In genomic region chr2:55949613-55950012, GRCh38 we compare ENCODE assay signal across 25 cellular contexts. TPM values are rescaled to one million over a fixed set of nuclear protein-coding genes. Genes with fewer than 3 reads are reported as not detected.
"Had no signal": no experiment of that assay in that cellular context is flagged by ENCODE, and none has a peak within 500 bp of the region (broad histone marks: within the 10 kb centered on the region; RNA-seq: fewer than 3 reads in every experiment).

No MANE protein-coding gene starts in this region.

- H3K36me3 ChIP-seq: ascending aorta, esophagus muscularis mucosa, left ventricle myocardium inferior, stomach, suprapubic skin, tibial artery, upper lobe of right lung had no signal

- H3K4me3 ChIP-seq: ascending aorta, esophagus muscularis mucosa, left ventricle myocardium inferior, lung, mucosa of descending colon, stomach, suprapubic skin, tibial artery, upper lobe of right lung had no signal

- DNase-seq: activated CD4-positive, alpha-beta memory T cell treated with anti-CD3 and anti-CD28 coated beads, Interleukin-2, amount 10 ng/mL, durations not matched to agents 7 days and 5 days; activated CD4-positive, alpha-beta T cell treated with anti-CD3 and anti-CD28 coated beads, Interleukin-2, amount 10 ng/mL, durations not matched to agents 24 days and 14 days; activated CD4-positive, CD25-positive, alpha-beta regulatory T cell treated with anti-CD3 and anti-CD28 coated beads, Interleukin-2, amount 50 U/mL, for 72 hours; activated CD8-positive, alpha-beta memory T cell treated with anti-CD3 and anti-CD28 coated beads, Interleukin-2, amount 50 U/mL, for 48 hours; activated gamma-delta T cell; activated naive CD4-positive, alpha-beta T cell treated with anti-CD3 and anti-CD28 coated beads, Interleukin-2, amount 10 ng/mL, durations not matched to agents 7 days and 5 days; activated naive CD8-positive, alpha-beta T cell treated with anti-CD3 and anti-CD28 coated beads, Interleukin-2, amount 10 ng/mL, durations not matched to agents 7 days and 5 days; activated T-cell treated with anti-CD3 and anti-CD28 coated beads, Interleukin-2, amount 50 U/mL, for 24 hours; caudate nucleus; effector CD4-positive, alpha-beta T cell; left ventricle myocardium inferior; mucosa of descending colon; posterior cingulate gyrus; right cardiac atrium; stimulated activated CD4-positive, alpha-beta T cell treated with anti-CD3 and anti-CD28 coated beads, Interleukin-15, amount 100 ng/mL, for 24 hours; stimulated activated CD4-positive, alpha-beta T cell treated with anti-CD3 and anti-CD28 coated beads, Interleukin-2, amount 100 ng/mL, for 24 hours; stimulated activated naive B cell treated with anti-CD40 and anti-IgM and Interleukin-4, amounts not matched to agents 10 μg/mL and 1 μg/mL and 100 μg/mL, for 72 hours; stomach; tibial artery; upper lobe of right lung had no signal

- H3K4me1 ChIP-seq: esophagus muscularis mucosa, upper lobe of right lung had no signal

- FAIRE-seq: frontal cortex had no signal

- ATAC-seq: mucosa of descending colon; stimulated activated naive B cell treated with anti-CD40 and anti-IgM and Interleukin-4, amounts not matched to agents 10 μg/mL and 1 μg/mL and 100 μg/mL, for 72 hours; upper lobe of right lung had no signal

- H3K9me3 ChIP-seq: ascending aorta, esophagus muscularis mucosa, left ventricle myocardium inferior, mucosa of descending colon, stomach, suprapubic skin, tibial artery, upper lobe of right lung had no signal

- H3K27me3 ChIP-seq: ascending aorta, esophagus muscularis mucosa, stomach, suprapubic skin, tibial artery, upper lobe of right lung had no signal

- H3K27ac ChIP-seq: ascending aorta, esophagus muscularis mucosa, stomach, suprapubic skin, tibial artery, upper lobe of right lung had no signal

RNA-seq across cellular contexts. Expression of gene EFEMP1, which starts 26.0 kb away (rescaled TPM):
- total RNA-seq: activated CD4-positive, alpha-beta memory T cell treated with anti-CD3 and anti-CD28 coated beads, Interleukin-2, amount 10 ng/mL, durations not matched to agents 7 days and 5 days; activated CD4-positive, alpha-beta T cell treated with anti-CD3 and anti-CD28 coated beads, Interleukin-2, amount 10 ng/mL, durations not matched to agents 24 days and 14 days; activated naive CD8-positive, alpha-beta T cell treated with anti-CD3 and anti-CD28 coated beads, Interleukin-2, amount 10 ng/mL, durations not matched to agents 7 days and 5 days had no signal
